14 cellular contexts compared by ENCODE assay signal in genomic region chrX:53084043-53084570, GRCh38. TPM values are rescaled to one million over a fixed set of nuclear protein-coding genes. Genes with fewer than 3 reads are reported as not detected.
A peak's percentile ranks its signal among the peaks of the same experiment; 100 is the strongest.
DNase-seq lines count a peak whose midpoint lies in the region; ATAC-seq and TF ChIP-seq lines count a peak whose summit lies in the region.
"Had no signal": no experiment of that assay in that cellular context is flagged by ENCODE, and none has a peak within 500 bp of the region (broad histone marks: within the 10 kb centered on the region; RNA-seq: fewer than 3 reads in every experiment).

No MANE protein-coding gene starts in this region.

- no peaks in the 10 kb centered on the region for H3F3A ChIP-seq in PC-9 (ENCODE audit: insufficient read depth, low read depth)

- H3K27ac Mint-ChIP-seq in CD4-positive, CD25-positive, alpha-beta regulatory T cell: peak overlapping the region in 2 of 3 donors; percentile 88 to 96
- H3K27ac Mint-ChIP-seq in endodermal cell: no peak overlapping the region
- no peak overlapping the region for H3K27ac Mint-ChIP-seq in progenitor cell of endocrine pancreas

- no peaks in the 10 kb centered on the region for H4K20me1 ChIP-seq in PC-9 (ENCODE audit: insufficient read depth)

- no peak for DNase-seq in CD4-positive, CD25-positive, alpha-beta regulatory T cell
- no peak for DNase-seq in PC-9
- no peak for DNase-seq in endodermal cell
- no peak for DNase-seq in progenitor cell of endocrine pancreas (ENCODE audit: low spot score, unreplicated experiment)
- no peak for DNase-seq in NCI-H345 treated with DMSO at 0.1 percent for 48 hours (lab: John Stamatoyannopoulos, UW; ENCODE audit: unreplicated experiment)
- DNase-seq in colonic mucosa: no peak
- DNase-seq: activated naive CD8-positive, alpha-beta T cell treated with anti-CD3 and anti-CD28 coated beads, Interleukin-2, amount 10 ng/mL, durations not matched to agents 7 days and 5 days; foreskin melanocyte; mucosa of descending colon; NCI-H526 treated with DMSO at 0.1 percent for 48 hours; stimulated activated CD4-positive, alpha-beta T cell treated with anti-CD3 and anti-CD28 coated beads, Interleukin-4, amount 100 ng/mL, for 24 hours had no signal

- peaks cover 7 to 75% (median 36%) of the 10 kb centered on the region in 4 donors for H3K4me1 Mint-ChIP-seq in CD4-positive, CD25-positive, alpha-beta regulatory T cell
- H3K4me1 Mint-ChIP-seq in endodermal cell (peaks cover 8% of the 10 kb centered on the region), progenitor cell of endocrine pancreas (ENCODE audit: low read depth) (peaks cover 25% of the 10 kb centered on the region)

- H3K4me3 ChIP-seq in CD4-positive, CD25-positive, alpha-beta regulatory T cell (ENCODE audit: low read depth, low read length): peak overlapping the region; percentile 85
- H3K4me3 ChIP-seq in PC-9: no peak overlapping the region
- H3K4me3 ChIP-seq in endodermal cell (ENCODE audit: low read length): peak overlapping the region; percentile 82
- H3K4me3 ChIP-seq in colonic mucosa: no peak overlapping the region
- H3K4me3 ChIP-seq: mucosa of descending colon had no signal

- H3K9me2 ChIP-seq in PC-9 (ENCODE audit: insufficient read depth): no peaks in the 10 kb centered on the region

- BruUV-seq in PC-9 (replicated peaks; lab: Mats Ljungman, UMichigan): TSS peak; percentile 27

- CTCF ChIA-PET in PC-9 (lab: Charles Lee): no interaction called here

- H2AFZ ChIP-seq in PC-9: no peak overlapping the region

- intact Hi-C loops in PC-9 (cut with micrococcal nuclease; ENCODE audit: unreplicated experiment): no loop called here
- intact Hi-C loops in colonic mucosa (cut with DNase I): no loop called here

- WGBS in endodermal cell (ENCODE audit: insufficient coverage in 1 of 2, insufficient read length in 1 of 2), 2 experiments: 88% methylated on average over 3 of the region's 4 CpGs; no CpG with 5 or more reads in 1 of the 2 experiments

- H3K27ac ChIP-seq in CD4-positive, CD25-positive, alpha-beta regulatory T cell (ENCODE audit: insufficient read depth, low read length, poor library complexity, severe bottlenecking): peak overlapping the region; percentile 88
- H3K27ac ChIP-seq in PC-9 (no peak overlapping the region), endodermal cell (ENCODE audit: low read depth, low read length) (no peak overlapping the region), colonic mucosa (no peak overlapping the region)

- H3K9ac ChIP-seq in endodermal cell (ENCODE audit: extremely low read depth, low read length, poor library complexity, severe bottlenecking) (no peak overlapping the region), colonic mucosa (ENCODE audit: low read depth in 2 of 2, low read length in 2 of 2) (no peak overlapping the region)

- H3K27me3 Mint-ChIP-seq in CD4-positive, CD25-positive, alpha-beta regulatory T cell: peaks cover 11% of the 10 kb centered on the region
- H3K27me3 Mint-ChIP-seq in endodermal cell (ENCODE audit: insufficient read depth) (no peaks in the 10 kb centered on the region), progenitor cell of endocrine pancreas (no peaks in the 10 kb centered on the region)
- H3K27me3 Mint-ChIP-seq: activated naive CD8-positive, alpha-beta T cell treated with anti-CD3 and anti-CD28 coated beads, Interleukin-2, amount 10 ng/mL, durations not matched to agents 7 days and 5 days had no signal

- no peaks in the 10 kb centered on the region for H3K9me3 ChIP-seq in CD4-positive, CD25-positive, alpha-beta regulatory T cell (ENCODE audit: control insufficient read depth in 2 of 2, low read length in 2 of 2)
- H3K9me3 ChIP-seq in PC-9 (ENCODE audit: insufficient read depth, low read depth): no peaks in the 10 kb centered on the region
- H3K9me3 ChIP-seq in endodermal cell (ENCODE audit: control insufficient read depth, low read length): no peaks in the 10 kb centered on the region
- no peaks in the 10 kb centered on the region for H3K9me3 ChIP-seq in colonic mucosa
- H3K9me3 ChIP-seq: mucosa of descending colon had no signal

- POLR2A ChIA-PET in PC-9 (lab: Charles Lee; ENCODE audit: unreplicated experiment): no interaction called here

- H3K79me2 ChIP-seq in PC-9 (ENCODE audit: low read depth): no peaks in the 10 kb centered on the region

- H3K4me3 Mint-ChIP-seq in CD4-positive, CD25-positive, alpha-beta regulatory T cell: peak overlapping the region; percentile 89 to 97 (median 95)
- H3K4me3 Mint-ChIP-seq in endodermal cell: no peak overlapping the region
- H3K4me3 Mint-ChIP-seq in progenitor cell of endocrine pancreas (ENCODE audit: low read depth): peak overlapping the region; percentile 89

- H3K36me3 ChIP-seq in CD4-positive, CD25-positive, alpha-beta regulatory T cell (ENCODE audit: control insufficient read depth, insufficient read depth, low read length): peaks cover 26% of the 10 kb centered on the region
- H3K36me3 ChIP-seq in PC-9 (ENCODE audit: low read depth) (no peaks in the 10 kb centered on the region), endodermal cell (ENCODE audit: control insufficient read depth, insufficient read depth, low read length) (peaks cover 22% of the 10 kb centered on the region), colonic mucosa (no peaks in the 10 kb centered on the region)

- H3K9me3 Mint-ChIP-seq in CD4-positive, CD25-positive, alpha-beta regulatory T cell: peaks cover 0 to 4% (median 0%) of the 10 kb centered on the region in 7 donors
- peaks cover 63% of the 10 kb centered on the region for H3K9me3 Mint-ChIP-seq in endodermal cell
- H3K9me3 Mint-ChIP-seq in progenitor cell of endocrine pancreas (ENCODE audit: low read depth): peaks cover 12% of the 10 kb centered on the region
- H3K9me3 Mint-ChIP-seq: activated naive CD8-positive, alpha-beta T cell treated with anti-CD3 and anti-CD28 coated beads, Interleukin-2, amount 10 ng/mL, durations not matched to agents 7 days and 5 days; T-helper 1 cell treated with Interleukin-12 subunit alpha and Interleukin-12 subunit beta and Interleukin-4 antibody, amounts not matched to agents 30 μg/mL and 1 μg/mL, for 36 hours had no signal

- no peak for ATAC-seq in CD4-positive, CD25-positive, alpha-beta regulatory T cell (ENCODE audit: low read depth in 2 of 2)
- ATAC-seq in HG02852 (IDR thresholded peaks at IDR 0.05; ENCODE audit: unreplicated experiment) (no peak), GM21360 (IDR thresholded peaks at IDR 0.05; ENCODE audit: unreplicated experiment) (no peak)
- ATAC-seq: mucosa of descending colon had no signal

- H3K4me1 ChIP-seq in CD4-positive, CD25-positive, alpha-beta regulatory T cell (ENCODE audit: control insufficient read depth, insufficient read depth, low read length, poor library complexity, severe bottlenecking): peaks cover 21% of the 10 kb centered on the region
- H3K4me1 ChIP-seq in PC-9 (replicated peaks; ENCODE audit: insufficient read depth) (no peaks in the 10 kb centered on the region), endodermal cell (ENCODE audit: control insufficient read depth, insufficient read depth, low read length) (no peaks in the 10 kb centered on the region), colonic mucosa (no peaks in the 10 kb centered on the region)

- TF ChIP-seq CTCF in PC-9 (conservative IDR thresholded peaks at IDR 0.05) (no peak), endodermal cell (conservative IDR thresholded peaks at IDR 0.05) (no peak), progenitor cell of endocrine pancreas (IDR thresholded peaks at IDR 0.05; ENCODE audit: unreplicated experiment) (no peak), colonic mucosa (IDR thresholded peaks at IDR 0.05) (no peak)

- H3K27me3 ChIP-seq in CD4-positive, CD25-positive, alpha-beta regulatory T cell (ENCODE audit: control insufficient read depth, insufficient read depth, low read length): no peaks in the 10 kb centered on the region
- H3K27me3 ChIP-seq in PC-9 (ENCODE audit: insufficient read depth, low read depth) (no peaks in the 10 kb centered on the region), endodermal cell (ENCODE audit: control insufficient read depth, insufficient read depth, low read length, poor library complexity, severe bottlenecking) (no peaks in the 10 kb centered on the region), colonic mucosa (no peaks in the 10 kb centered on the region)

- H3K36me3 Mint-ChIP-seq in CD4-positive, CD25-positive, alpha-beta regulatory T cell: peaks cover 27% of the 10 kb centered on the region
- H3K36me3 Mint-ChIP-seq in endodermal cell (ENCODE audit: low read depth) (peaks cover 28% of the 10 kb centered on the region), progenitor cell of endocrine pancreas (ENCODE audit: insufficient read depth) (peaks cover 15% of the 10 kb centered on the region)

- H3K4me2 ChIP-seq in PC-9: no peak overlapping the region

RNA-seq across cellular contexts. Expression of gene TSPYL2, which starts 1.9 kb away (rescaled TPM):
- total RNA-seq in CD4-positive, CD25-positive, alpha-beta regulatory T cell: 333 TPM
- polyA plus RNA-seq in CD4-positive, CD25-positive, alpha-beta regulatory T cell: 10 to 100 TPM; 10.1 to 15.6 (median 13.7) TPM
- 17.2 and 26.0 TPM in 2 replicates for total RNA-seq in PC-9 (2021)
- total RNA-seq in endodermal cell: 10 to 100 TPM; 16.6 to 25.1 TPM
- polyA plus RNA-seq in endodermal cell (2013, experiment 1 of 2): 20.3 TPM
- 17.6 TPM for polyA plus RNA-seq in endodermal cell (2013, experiment 2 of 2)
- total RNA-seq in progenitor cell of endocrine pancreas: 53.6 and 54.9 TPM in 2 replicates
- 10 to 100 TPM in 1 of 2 donors, 1 to 10 TPM in 1; 6.2 to 11.6 TPM for total RNA-seq in colonic mucosa

RNA-seq across cellular contexts. Expression of gene KANTR, which starts 9.8 kb away (rescaled TPM):
- total RNA-seq in CD4-positive, CD25-positive, alpha-beta regulatory T cell: 14.1 TPM
- 1 to 10 TPM in 3 of 4 donors, under 1 TPM in 1; 0.81 to 2.2 (median 1.6) TPM for polyA plus RNA-seq in CD4-positive, CD25-positive, alpha-beta regulatory T cell
- 25.1 and 25.3 TPM in 2 replicates for total RNA-seq in PC-9 (2021)
- total RNA-seq in endodermal cell: 10 to 100 TPM; 11.7 to 14.4 TPM
- 5.8 TPM for polyA plus RNA-seq in endodermal cell (2013, experiment 1 of 2)
- polyA plus RNA-seq in endodermal cell (2013, experiment 2 of 2): 6.5 TPM
- 16.0 and 18.0 TPM in 2 replicates for total RNA-seq in progenitor cell of endocrine pancreas
- 1 to 10 TPM; 6.8 to 8.0 TPM for total RNA-seq in colonic mucosa

RNA-seq across cellular contexts. Expression of gene GPR173, which starts 35.5 kb away (rescaled TPM):
- total RNA-seq in CD4-positive, CD25-positive, alpha-beta regulatory T cell: not detected
- polyA plus RNA-seq in CD4-positive, CD25-positive, alpha-beta regulatory T cell: not detected
- total RNA-seq in PC-9 (2021) (5.1 and 7.0 TPM in 2 replicates), endodermal cell (1 to 10 TPM; 7.0 to 9.4 TPM), progenitor cell of endocrine pancreas (18.4 and 19.4 TPM in 2 replicates), colonic mucosa (1 to 10 TPM in 1 of 2 donors, under 1 TPM in 1; 0.47 to 1.2 TPM)
- polyA plus RNA-seq in endodermal cell (2013, experiment 1 of 2): 16.5 TPM
- polyA plus RNA-seq in endodermal cell (2013, experiment 2 of 2): 14.7 TPM

Comparison
In these comparisons a context has a peak if more than half of its experiments do, and no peak if none do; other contexts are left out.
1. H3K4me3 ChIP-seq: peak in CD4-positive, CD25-positive, alpha-beta regulatory T cell (single experiment) and endodermal cell (single experiment); none in PC-9 (single experiment) and colonic mucosa (single experiment).
2. H3K27ac Mint-ChIP-seq: peak in CD4-positive, CD25-positive, alpha-beta regulatory T cell (2 of 3); none in endodermal cell (single experiment) and progenitor cell of endocrine pancreas (single experiment).